15 cellular contexts compared by ENCODE assay signal in genomic region chr16:81891734-81892364, GRCh38.
"Had no signal": no experiment of that assay in that cellular context is flagged by ENCODE, and none has a peak within 500 bp of the region (broad histone marks: within the 10 kb centered on the region; RNA-seq: fewer than 3 reads in every experiment).

No MANE protein-coding gene starts in this region.

- H3K27ac ChIP-seq: ascending aorta, colonic mucosa, esophagus squamous epithelium, thyroid gland had no signal

- H3K27me3 ChIP-seq: ascending aorta, colonic mucosa, esophagus squamous epithelium, thyroid gland had no signal

- H3K36me3 Mint-ChIP-seq: activated naive CD4-positive, alpha-beta T cell treated with anti-CD3 and anti-CD28 coated beads, Interleukin-2, amount 10 ng/mL, durations not matched to agents 7 days and 5 days had no signal

- H3K4me3 ChIP-seq: ascending aorta, colonic mucosa, esophagus squamous epithelium, thyroid gland had no signal

- H3K27ac Mint-ChIP-seq: activated CD4-positive, alpha-beta T cell treated with anti-CD3 and anti-CD28 coated beads, Interleukin-2, amount 10 ng/mL, durations not matched to agents 24 days and 14 days; activated naive CD4-positive, alpha-beta T cell treated with anti-CD3 and anti-CD28 coated beads, Interleukin-2, amount 10 ng/mL, durations not matched to agents 7 days and 5 days; activated T-helper 1 cell treated with anti-CD3 and anti-CD28 coated beads, Interleukin-12 subunit alpha, Interleukin-12 subunit beta, Interleukin-2, Interleukin-4 antibody, amounts not matched to agents 30 ng/mL and 10 ng/mL and 1 ng/mL, durations not matched to agents 14 hours and 24 hours and 36 hours; stimulated activated effector memory CD8-positive, alpha-beta T cell treated with anti-CD3 and anti-CD28 coated beads, Interleukin-12 subunit alpha, Interleukin-12 subunit beta, amount 100 ng/mL, for 72 hours; T-helper 2 cell treated with Interferon-gamma antibody and Interleukin-4, amounts not matched to agents 5 μg/mL and 100 μg/mL, for 36 hours had no signal

- H3K4me1 Mint-ChIP-seq: activated CD4-positive, alpha-beta T cell treated with anti-CD3 and anti-CD28 coated beads, Interleukin-2, amount 10 ng/mL, durations not matched to agents 24 days and 14 days; activated naive CD4-positive, alpha-beta T cell treated with anti-CD3 and anti-CD28 coated beads, Interleukin-2, amount 10 ng/mL, durations not matched to agents 7 days and 5 days; neural crest cell; stimulated activated effector memory CD8-positive, alpha-beta T cell treated with anti-CD3 and anti-CD28 coated beads, Interleukin-12 subunit alpha, Interleukin-12 subunit beta, amount 100 ng/mL, for 72 hours had no signal

- DNase-seq: activated CD4-positive, alpha-beta T cell treated with anti-CD3 and anti-CD28 coated beads, Interleukin-2, amount 10 ng/mL, durations not matched to agents 24 days and 14 days; activated CD4-positive, CD25-positive, alpha-beta regulatory T cell; activated CD8-positive, alpha-beta memory T cell treated with anti-CD3 and anti-CD28 coated beads for 24 hours; activated naive CD4-positive, alpha-beta T cell treated with anti-CD3 and anti-CD28 coated beads, Interleukin-2, amount 10 ng/mL, durations not matched to agents 7 days and 5 days; colonic mucosa; effector CD4-positive, alpha-beta T cell; esophagus squamous epithelium; stimulated activated CD4-positive, alpha-beta T cell treated with anti-CD3 and anti-CD28 coated beads, Interleukin-12 subunit alpha, Interleukin-12 subunit beta, amount 100 ng/mL, for 4 hours; stimulated activated CD4-positive, alpha-beta T cell treated with anti-CD3 and anti-CD28 coated beads, Interleukin-2, amount 100 ng/mL, for 24 hours; thyroid gland had no signal

- H3K4me1 ChIP-seq: ascending aorta, colonic mucosa, esophagus squamous epithelium, thyroid gland had no signal

- H3K36me3 ChIP-seq: ascending aorta, colonic mucosa, thyroid gland had no signal

- H3K9me3 Mint-ChIP-seq: activated CD4-positive, alpha-beta T cell treated with anti-CD3 and anti-CD28 coated beads, Interleukin-2, amount 10 ng/mL, durations not matched to agents 24 days and 14 days; activated naive CD4-positive, alpha-beta T cell treated with anti-CD3 and anti-CD28 coated beads, Interleukin-2, amount 10 ng/mL, durations not matched to agents 7 days and 5 days; activated T-helper 1 cell treated with anti-CD3 and anti-CD28 coated beads, Interleukin-12 subunit alpha, Interleukin-12 subunit beta, Interleukin-2, Interleukin-4 antibody, amounts not matched to agents 30 ng/mL and 10 ng/mL and 1 ng/mL, durations not matched to agents 14 hours and 24 hours and 36 hours; neural crest cell; stimulated activated effector memory CD8-positive, alpha-beta T cell treated with anti-CD3 and anti-CD28 coated beads, Interleukin-12 subunit alpha, Interleukin-12 subunit beta, amount 100 ng/mL, for 72 hours; T-helper 2 cell treated with Interferon-gamma antibody and Interleukin-4, amounts not matched to agents 5 μg/mL and 100 μg/mL, for 36 hours had no signal

- H3K27me3 Mint-ChIP-seq: activated CD4-positive, alpha-beta T cell treated with anti-CD3 and anti-CD28 coated beads, Interleukin-2, amount 10 ng/mL, durations not matched to agents 24 days and 14 days; activated naive CD4-positive, alpha-beta T cell treated with anti-CD3 and anti-CD28 coated beads, Interleukin-2, amount 10 ng/mL, durations not matched to agents 7 days and 5 days had no signal

- H3K4me3 Mint-ChIP-seq: activated CD4-positive, alpha-beta T cell treated with anti-CD3 and anti-CD28 coated beads, Interleukin-2, amount 10 ng/mL, durations not matched to agents 24 days and 14 days; activated naive CD4-positive, alpha-beta T cell treated with anti-CD3 and anti-CD28 coated beads, Interleukin-2, amount 10 ng/mL, durations not matched to agents 7 days and 5 days; activated T-helper 1 cell treated with anti-CD3 and anti-CD28 coated beads, Interleukin-12 subunit alpha, Interleukin-12 subunit beta, Interleukin-2, Interleukin-4 antibody, amounts not matched to agents 30 ng/mL and 10 ng/mL and 1 ng/mL, durations not matched to agents 14 hours and 24 hours and 36 hours; neural crest cell; stimulated activated effector memory CD8-positive, alpha-beta T cell treated with anti-CD3 and anti-CD28 coated beads, Interleukin-12 subunit alpha, Interleukin-12 subunit beta, amount 100 ng/mL, for 72 hours; T-helper 2 cell treated with Interferon-gamma antibody and Interleukin-4, amounts not matched to agents 5 μg/mL and 100 μg/mL, for 36 hours had no signal

- H3K9me3 ChIP-seq: ascending aorta, colonic mucosa, esophagus squamous epithelium, thyroid gland had no signal
